ENCODE assay signal across 9 cellular contexts in the genomic region with DNA sequence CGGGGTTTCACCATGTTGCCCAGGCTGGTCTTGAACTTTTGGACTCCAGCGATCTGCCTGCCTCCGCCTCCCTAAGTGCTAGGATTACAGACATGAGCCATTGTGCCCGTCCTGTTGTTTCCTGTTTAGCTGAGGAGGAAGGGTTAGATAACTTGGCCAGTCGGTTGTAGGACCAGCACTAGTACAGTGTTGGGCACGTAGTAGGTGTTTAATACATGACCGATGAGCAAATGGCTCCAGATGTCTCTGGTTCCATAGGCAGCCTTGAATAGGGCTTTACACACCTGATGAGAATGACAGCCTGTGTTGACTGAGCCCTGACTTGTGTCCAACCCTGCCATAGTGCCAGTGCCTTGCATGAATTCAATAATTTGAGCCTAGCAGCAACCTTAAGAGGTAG. TPM values are rescaled to one million over a fixed set of nuclear protein-coding genes. Genes with fewer than 3 reads are reported as not detected.
DNase-seq lines count a peak whose midpoint lies in the region; ATAC-seq, FAIRE-seq and TF ChIP-seq lines count a peak whose summit lies in the region.
"Had no signal": no experiment of that assay in that cellular context is flagged by ENCODE, and none has a peak within 500 bp of the region (broad histone marks: within the 10 kb centered on the region; RNA-seq: fewer than 3 reads in every experiment).

No MANE protein-coding gene starts in this region.

- FAIRE-seq in HepG2 (lab: Jason Lieb, UNC): no peak

- peak overlapping the region; percentile 76 for H3K4me2 ChIP-seq in HepG2 (ENCODE audit: low read depth, low read length)

- H3K36me3 ChIP-seq in HepG2 (replicated peaks in 1 of 2; ENCODE audit: control insufficient read depth in 1 of 2, insufficient read depth in 2 of 2, low read length in 2 of 2) (peaks cover 2 to 4% of the 10 kb centered on the region in 2 experiments; a peak in 2 of 5 replicates), right lobe of liver (peaks cover 0 to 4% (median 1%) of the 10 kb centered on the region in 4 donors)

- no peaks in the 10 kb centered on the region for H3K27me3 Mint-ChIP-seq in activated T-helper 2 cell treated with anti-CD3 and anti-CD28 coated beads, Interferon-gamma antibody, Interleukin-2, Interleukin-4, amounts not matched to agents 10 μg/mL and 5 μg/mL and 100 μg/mL, durations not matched to agents 14 hours and 24 hours and 36 hours (ENCODE audit: low read depth)
- H3K27me3 Mint-ChIP-seq in immature natural killer cell (ENCODE audit: low read depth in 3 of 3): peaks cover 3 to 17% (median 7%) of the 10 kb centered on the region in 3 donors

- H3K4me3 ChIP-seq in HepG2 (replicated peaks in 1 of 3; ENCODE audit: insufficient read depth in 1 of 3, low read depth in 2 of 3, low read length in 3 of 3) (peak overlapping the region in 2 of 3 experiments; percentile 83 to 90; a peak in 2 of 6 replicates), right lobe of liver (no peak overlapping the region), dorsolateral prefrontal cortex (peak overlapping the region in 20 of 59 donors; percentile 70 to 90 (median 82))

- POLR2A ChIA-PET in HepG2 (lab: Yijun Ruan, JAX): interaction anchor here (0.9 kb wide), 1 partner anchor 50 kb away, joined by 3 read pairs; no protein-coding TSS in a partner anchor

- H3K27ac ChIP-seq in HepG2 (ENCODE audit: extremely low read length, insufficient read depth, low read length) (no peak overlapping the region), right lobe of liver (no peak overlapping the region), dorsolateral prefrontal cortex (no peak overlapping the region)

- TF ChIP-seq CTCF in HepG2 (CRISPR knock-in tag; IDR thresholded peaks at IDR 0.05) (no peak), right lobe of liver (IDR thresholded peaks at IDR 0.05) (no peak), dorsolateral prefrontal cortex (IDR thresholded peaks at IDR 0.05 in 54 of 56, conservative IDR thresholded peaks at IDR 0.05 in 2 of 56; ENCODE audit: low read depth in 1 of 56, partially characterized antibody in 56 of 56) (no peak)

- H3K9me3 ChIP-seq in HepG2 (ENCODE audit: low read length) (no peaks in the 10 kb centered on the region), right lobe of liver (no peaks in the 10 kb centered on the region)

- ATAC-seq in HepG2 (no peak), right lobe of liver (no peak), HG03025 (IDR thresholded peaks at IDR 0.05; ENCODE audit: low FRiP score, unreplicated experiment) (no peak), GM21528 (IDR thresholded peaks at IDR 0.05; ENCODE audit: low FRiP score, unreplicated experiment) (no peak)

- no peak overlapping the region for H3K27ac Mint-ChIP-seq in activated T-helper 2 cell treated with anti-CD3 and anti-CD28 coated beads, Interferon-gamma antibody, Interleukin-2, Interleukin-4, amounts not matched to agents 10 μg/mL and 5 μg/mL and 100 μg/mL, durations not matched to agents 14 hours and 24 hours and 36 hours
- H3K27ac Mint-ChIP-seq in immature natural killer cell: peak overlapping the region in 5 of 6 donors; percentile 38 to 84 (median 69)

- H3K27me3 ChIP-seq in HepG2 (ENCODE audit: control insufficient read depth in 1 of 2, insufficient read depth in 2 of 2, low read length in 2 of 2): no peaks in the 10 kb centered on the region; a peak in 1 of 5 replicates
- no peaks in the 10 kb centered on the region for H3K27me3 ChIP-seq in right lobe of liver
- H3K27me3 ChIP-seq in dorsolateral prefrontal cortex: no peaks in the 10 kb centered on the region

- no peak for DNase-seq in HepG2 (ENCODE audit: low spot score)
- no peak for DNase-seq in right lobe of liver
- DNase-seq in activated T-helper 2 cell treated with anti-CD3 and anti-CD28 coated beads, Interferon-gamma antibody, Interleukin-2, Interleukin-4, amounts not matched to agents 10 μg/mL and 5 μg/mL and 100 μg/mL, durations not matched to agents 14 hours and 24 hours and 36 hours (ENCODE audit: low spot score): no peak
- DNase-seq in immature natural killer cell: no peak
- no peak for DNase-seq in dorsolateral prefrontal cortex
- no peak for DNase-seq in activated gamma-delta T cell treated with Interleukin-2 at 50 U/mL for 16 hours
- DNase-seq: NCI-H446 had no signal

- H3K79me2 ChIP-seq in HepG2 (ENCODE audit: insufficient read depth, low read length): peaks cover 73% of the 10 kb centered on the region

- H3K9ac ChIP-seq in HepG2 (ENCODE audit: insufficient read depth, low read depth, low read length): peak overlapping the region; percentile 21; the same call in 1 of the 2 replicates

- CTCF ChIA-PET in HepG2 (lab: Yijun Ruan, JAX; ENCODE audit: low intra/inter-chr PET ratio, low total read pairs): no interaction called here

- TF ChIP-seq POLR2A in HepG2 (IDR thresholded peaks at IDR 0.05; ENCODE audit: insufficient read depth in 1 of 2, low read depth in 2 of 2, low read length in 2 of 2): no peak
- no peak for TF ChIP-seq POLR2A in right lobe of liver (IDR thresholded peaks at IDR 0.05)

- H3K4me1 ChIP-seq in HepG2 (ENCODE audit: insufficient read depth, low read length): peaks cover 38% of the 10 kb centered on the region
- peaks cover 0 to 34% (median 14%) of the 10 kb centered on the region in 4 donors for H3K4me1 ChIP-seq in right lobe of liver

- H2AFZ ChIP-seq in HepG2 (ENCODE audit: low read length): no peak overlapping the region

- no TSS peak for BruUV-seq in HepG2 (replicated peaks; lab: Mats Ljungman, UMichigan)

- in situ Hi-C loops in HepG2 (cut with HindIII; ENCODE audit: extremely low pct_ligation_motif_present, low pct_unique_long_range_greater_than_20kb): no loop called here

- intact Hi-C loops in HepG2 (cut with micrococcal nuclease; ENCODE audit: unreplicated experiment): loop anchor here (5.0 kb wide), 1 partner anchor 42 kb away; no protein-coding TSS in a partner anchor
- intact Hi-C loops in right lobe of liver (cut with DNase I): no loop called here
- intact Hi-C loops in activated T-helper 2 cell treated with anti-CD3 and anti-CD28 coated beads, Interferon-gamma antibody, Interleukin-2, Interleukin-4, amounts not matched to agents 10 μg/mL and 5 μg/mL and 100 μg/mL, durations not matched to agents 14 hours and 24 hours and 36 hours (cut with micrococcal nuclease): no loop called here
- intact Hi-C loops in dorsolateral prefrontal cortex (cut with DNase I): no loop called here

- peaks cover 14% of the 10 kb centered on the region for H4K20me1 ChIP-seq in HepG2 (ENCODE audit: insufficient read depth, low read length)

- TF ChIP-seq RAD21 in HepG2 (CRISPR knock-in tag; IDR thresholded peaks at IDR 0.05): no peak

- no peaks in the 10 kb centered on the region for H3K9me3 Mint-ChIP-seq in activated T-helper 2 cell treated with anti-CD3 and anti-CD28 coated beads, Interferon-gamma antibody, Interleukin-2, Interleukin-4, amounts not matched to agents 10 μg/mL and 5 μg/mL and 100 μg/mL, durations not matched to agents 14 hours and 24 hours and 36 hours
- no peaks in the 10 kb centered on the region for H3K9me3 Mint-ChIP-seq in immature natural killer cell

- H3K36me3 Mint-ChIP-seq in activated T-helper 2 cell treated with anti-CD3 and anti-CD28 coated beads, Interferon-gamma antibody, Interleukin-2, Interleukin-4, amounts not matched to agents 10 μg/mL and 5 μg/mL and 100 μg/mL, durations not matched to agents 14 hours and 24 hours and 36 hours (ENCODE audit: low read depth): peaks cover 39% of the 10 kb centered on the region
- no peaks in the 10 kb centered on the region for H3K36me3 Mint-ChIP-seq in immature natural killer cell

- WGBS in HepG2 (ENCODE audit: low lambda C conversion rate): 58% methylated on average over 6 of the region's 7 CpGs
- WGBS in right lobe of liver (ENCODE audit: insufficient coverage, low coverage, low lambda C conversion rate, missing lambda C conversion rate): 83% methylated on average over 6 of the region's 7 CpGs

- H3K4me1 Mint-ChIP-seq in activated T-helper 2 cell treated with anti-CD3 and anti-CD28 coated beads, Interferon-gamma antibody, Interleukin-2, Interleukin-4, amounts not matched to agents 10 μg/mL and 5 μg/mL and 100 μg/mL, durations not matched to agents 14 hours and 24 hours and 36 hours (ENCODE audit: low read depth): peaks cover 28% of the 10 kb centered on the region
- peaks cover 54 to 58% of the 10 kb centered on the region in 2 donors for H3K4me1 Mint-ChIP-seq in immature natural killer cell

- no peak for TF ChIP-seq EP300 in HepG2 (IDR thresholded peaks at IDR 0.05; ENCODE audit: low read depth in 2 of 2, low read length in 2 of 2)
- no peak for TF ChIP-seq EP300 in HepG2 (CRISPR knock-in tag; IDR thresholded peaks at IDR 0.05; ENCODE audit: borderline replicate concordance)

- peak overlapping the region; percentile 45 for H3K4me3 Mint-ChIP-seq in activated T-helper 2 cell treated with anti-CD3 and anti-CD28 coated beads, Interferon-gamma antibody, Interleukin-2, Interleukin-4, amounts not matched to agents 10 μg/mL and 5 μg/mL and 100 μg/mL, durations not matched to agents 14 hours and 24 hours and 36 hours (ENCODE audit: low read depth)
- peak overlapping the region; percentile 39 to 95 (median 64) for H3K4me3 Mint-ChIP-seq in immature natural killer cell

RNA-seq across cellular contexts. Expression of gene EHMT1, which starts 1.8 kb away (rescaled TPM):
- 19.2 and 23.0 TPM in 2 replicates for total RNA-seq in HepG2 (2016; rRNA removed; fragmentation: Illumina TruSeq; extraction: Trizol)
- total RNA-seq in HepG2 (2016; cell fraction: cytosol; rRNA removed; fragmentation: Illumina TruSeq; extraction: Trizol; ENCODE audit: low read depth): 32.6 and 34.0 TPM in 2 replicates
- total RNA-seq in HepG2 (2016; cell fraction: insoluble cytoplasmic fraction; rRNA removed; fragmentation: Illumina TruSeq; extraction: Trizol): 15.2 and 25.2 TPM in 2 replicates
- 17.9 and 21.2 TPM in 2 replicates for total RNA-seq in HepG2 (2016; cell fraction: membrane; rRNA removed; fragmentation: Illumina TruSeq; extraction: Trizol)
- 21.3 and 28.8 TPM in 2 replicates for total RNA-seq in HepG2 (2016; cell fraction: nucleus; rRNA removed; fragmentation: Illumina TruSeq; extraction: Trizol)
- 27.1 and 32.7 TPM in 2 replicates for polyA plus RNA-seq in HepG2 (2011; rRNA removed)
- 15.3 and 21.9 TPM in 2 replicates for polyA plus RNA-seq in HepG2 (2011; cell fraction: cytosol; rRNA removed)
- 115 and 134 TPM in 2 replicates for polyA plus RNA-seq in HepG2 (2011; cell fraction: nucleus; rRNA removed)
- polyA plus RNA-seq in HepG2 (2012): 23.7 and 24.3 TPM in 2 replicates
- polyA plus RNA-seq in HepG2 (2016; cell fraction: cytosol; fragmentation: Illumina TruSeq; extraction: Trizol; ENCODE audit: low read depth): 2.4 TPM in 2 replicates
- 15.9 and 22.8 TPM in 2 replicates for polyA plus RNA-seq in HepG2 (2016; cell fraction: insoluble cytoplasmic fraction; fragmentation: Illumina TruSeq; extraction: Trizol; ENCODE audit: low read depth)
- polyA plus RNA-seq in HepG2 (2016; cell fraction: membrane; fragmentation: Illumina TruSeq; extraction: Trizol; ENCODE audit: low read depth): 6.3 and 6.9 TPM in 2 replicates
- 70.5 and 71.6 TPM in 2 replicates for polyA plus RNA-seq in HepG2 (2016; cell fraction: nucleus; fragmentation: Illumina TruSeq; extraction: Trizol; ENCODE audit: insufficient read depth, low read depth)
- polyA minus RNA-seq in HepG2 (2011; rRNA and poly(A)+ RNA removed; ENCODE audit: low replicate concordance): 74.8 and 208 TPM in 2 replicates
- polyA minus RNA-seq in HepG2 (2011; cell fraction: cytosol; rRNA and poly(A)+ RNA removed): 20.1 and 23.4 TPM in 2 replicates
- polyA minus RNA-seq in HepG2 (2011; cell fraction: nucleus; rRNA and poly(A)+ RNA removed): 41.9 and 46.2 TPM in 2 replicates
- 10 to 100 TPM; 26.8 to 51.9 (median 36.7) TPM for total RNA-seq in right lobe of liver
- 96.5 and 103 TPM in 2 replicates for total RNA-seq in activated T-helper 2 cell treated with anti-CD3 and anti-CD28 coated beads, Interferon-gamma antibody, Interleukin-2, Interleukin-4, amounts not matched to agents 10 μg/mL and 5 μg/mL and 100 μg/mL, durations not matched to agents 14 hours and 24 hours and 36 hours
- 10 to 100 TPM; 14.1 to 62.7 (median 14.8) TPM for polyA plus RNA-seq in immature natural killer cell
- total RNA-seq in dorsolateral prefrontal cortex: 100 to 1,000 TPM in 28 of 120 experiments, 10 to 100 TPM in 92; 47.9 to 151 (median 85.0) TPM

RNA-seq across cellular contexts. Expression of gene ARRDC1, which starts 15.1 kb away (rescaled TPM):
- total RNA-seq in HepG2 (2016; rRNA removed; fragmentation: Illumina TruSeq; extraction: Trizol) (13.4 and 21.7 TPM in 2 replicates), right lobe of liver (10 to 100 TPM; 19.1 to 45.0 (median 25.2) TPM), dorsolateral prefrontal cortex (10 to 100 TPM; 14.9 to 48.4 (median 31.8) TPM)
- total RNA-seq in HepG2 (2016; cell fraction: cytosol; rRNA removed; fragmentation: Illumina TruSeq; extraction: Trizol; ENCODE audit: low read depth): 8.4 and 10.0 TPM in 2 replicates
- total RNA-seq in HepG2 (2016; cell fraction: insoluble cytoplasmic fraction; rRNA removed; fragmentation: Illumina TruSeq; extraction: Trizol): 12.6 and 23.4 TPM in 2 replicates
- total RNA-seq in HepG2 (2016; cell fraction: membrane; rRNA removed; fragmentation: Illumina TruSeq; extraction: Trizol): 8.5 and 10.9 TPM in 2 replicates
- 14.0 and 15.0 TPM in 2 replicates for total RNA-seq in HepG2 (2016; cell fraction: nucleus; rRNA removed; fragmentation: Illumina TruSeq; extraction: Trizol)
- polyA plus RNA-seq in HepG2 (2011; rRNA removed) (44.4 and 50.9 TPM in 2 replicates), immature natural killer cell (10 to 100 TPM; 39.1 to 60.7 (median 57.3) TPM)
- polyA plus RNA-seq in HepG2 (2011; cell fraction: cytosol; rRNA removed): 23.8 and 38.3 TPM in 2 replicates
- polyA plus RNA-seq in HepG2 (2011; cell fraction: nucleus; rRNA removed): 240 and 305 TPM in 2 replicates
- 16.2 and 19.0 TPM in 2 replicates for polyA plus RNA-seq in HepG2 (2012)
- 5.5 and 7.1 TPM in 2 replicates for polyA plus RNA-seq in HepG2 (2016; cell fraction: cytosol; fragmentation: Illumina TruSeq; extraction: Trizol; ENCODE audit: low read depth)
- polyA plus RNA-seq in HepG2 (2016; cell fraction: insoluble cytoplasmic fraction; fragmentation: Illumina TruSeq; extraction: Trizol; ENCODE audit: low read depth): 13.7 and 16.1 TPM in 2 replicates
- 6.1 and 7.5 TPM in 2 replicates for polyA plus RNA-seq in HepG2 (2016; cell fraction: membrane; fragmentation: Illumina TruSeq; extraction: Trizol; ENCODE audit: low read depth)
- polyA plus RNA-seq in HepG2 (2016; cell fraction: nucleus; fragmentation: Illumina TruSeq; extraction: Trizol; ENCODE audit: insufficient read depth, low read depth): 53.7 and 57.4 TPM in 2 replicates
- 48.5 and 187 TPM in 2 replicates for polyA minus RNA-seq in HepG2 (2011; rRNA and poly(A)+ RNA removed; ENCODE audit: low replicate concordance)
- polyA minus RNA-seq in HepG2 (2011; cell fraction: cytosol; rRNA and poly(A)+ RNA removed): 10.7 and 12.0 TPM in 2 replicates
- polyA minus RNA-seq in HepG2 (2011; cell fraction: nucleus; rRNA and poly(A)+ RNA removed): 32.6 and 32.9 TPM in 2 replicates
- 71.1 and 73.1 TPM in 2 replicates for total RNA-seq in activated T-helper 2 cell treated with anti-CD3 and anti-CD28 coated beads, Interferon-gamma antibody, Interleukin-2, Interleukin-4, amounts not matched to agents 10 μg/mL and 5 μg/mL and 100 μg/mL, durations not matched to agents 14 hours and 24 hours and 36 hours

RNA-seq across cellular contexts. Expression of gene ZMYND19, which starts 30.3 kb away (rescaled TPM):
- total RNA-seq in HepG2 (2016; rRNA removed; fragmentation: Illumina TruSeq; extraction: Trizol) (29.6 and 38.7 TPM in 2 replicates), right lobe of liver (10 to 100 TPM in 2 of 6 experiments, 1 to 10 TPM in 4; 8.4 to 11.7 (median 9.0) TPM), dorsolateral prefrontal cortex (10 to 100 TPM; 13.5 to 30.5 (median 23.8) TPM)
- total RNA-seq in HepG2 (2016; cell fraction: cytosol; rRNA removed; fragmentation: Illumina TruSeq; extraction: Trizol; ENCODE audit: low read depth): 103 and 108 TPM in 2 replicates
- total RNA-seq in HepG2 (2016; cell fraction: insoluble cytoplasmic fraction; rRNA removed; fragmentation: Illumina TruSeq; extraction: Trizol): 26.0 and 40.1 TPM in 2 replicates
- 93.6 and 97.4 TPM in 2 replicates for total RNA-seq in HepG2 (2016; cell fraction: membrane; rRNA removed; fragmentation: Illumina TruSeq; extraction: Trizol)
- 26.3 and 30.8 TPM in 2 replicates for total RNA-seq in HepG2 (2016; cell fraction: nucleus; rRNA removed; fragmentation: Illumina TruSeq; extraction: Trizol)
- polyA plus RNA-seq in HepG2 (2011; rRNA removed) (21.3 and 21.8 TPM in 2 replicates), immature natural killer cell (1 to 10 TPM; 1.5 to 7.0 (median 3.3) TPM)
- 19.1 and 23.2 TPM in 2 replicates for polyA plus RNA-seq in HepG2 (2011; cell fraction: cytosol; rRNA removed)
- 46.9 and 49.7 TPM in 2 replicates for polyA plus RNA-seq in HepG2 (2011; cell fraction: nucleus; rRNA removed)
- 16.9 and 18.6 TPM in 2 replicates for polyA plus RNA-seq in HepG2 (2012)
- polyA plus RNA-seq in HepG2 (2016; cell fraction: cytosol; fragmentation: Illumina TruSeq; extraction: Trizol; ENCODE audit: low read depth): 80.6 TPM in 2 replicates
- 32.1 and 34.5 TPM in 2 replicates for polyA plus RNA-seq in HepG2 (2016; cell fraction: insoluble cytoplasmic fraction; fragmentation: Illumina TruSeq; extraction: Trizol; ENCODE audit: low read depth)
- polyA plus RNA-seq in HepG2 (2016; cell fraction: membrane; fragmentation: Illumina TruSeq; extraction: Trizol; ENCODE audit: low read depth): 89.7 and 93.0 TPM in 2 replicates
- polyA plus RNA-seq in HepG2 (2016; cell fraction: nucleus; fragmentation: Illumina TruSeq; extraction: Trizol; ENCODE audit: insufficient read depth, low read depth): 60.9 and 67.4 TPM in 2 replicates
- 9.8 and 59.1 TPM in 2 replicates for polyA minus RNA-seq in HepG2 (2011; rRNA and poly(A)+ RNA removed; ENCODE audit: low replicate concordance)
- 6.4 and 6.5 TPM in 2 replicates for polyA minus RNA-seq in HepG2 (2011; cell fraction: cytosol; rRNA and poly(A)+ RNA removed)
- polyA minus RNA-seq in HepG2 (2011; cell fraction: nucleus; rRNA and poly(A)+ RNA removed): 13.0 and 13.1 TPM in 2 replicates
- total RNA-seq in activated T-helper 2 cell treated with anti-CD3 and anti-CD28 coated beads, Interferon-gamma antibody, Interleukin-2, Interleukin-4, amounts not matched to agents 10 μg/mL and 5 μg/mL and 100 μg/mL, durations not matched to agents 14 hours and 24 hours and 36 hours: 72.4 and 74.4 TPM in 2 replicates

RNA-seq across cellular contexts. Expression of gene DPH7, which starts 41.9 kb away (rescaled TPM):
- total RNA-seq in HepG2 (2016; rRNA removed; fragmentation: Illumina TruSeq; extraction: Trizol): 22.6 and 31.6 TPM in 2 replicates
- total RNA-seq in HepG2 (2016; cell fraction: cytosol; rRNA removed; fragmentation: Illumina TruSeq; extraction: Trizol; ENCODE audit: low read depth): 23.7 and 28.0 TPM in 2 replicates
- 21.4 and 31.8 TPM in 2 replicates for total RNA-seq in HepG2 (2016; cell fraction: insoluble cytoplasmic fraction; rRNA removed; fragmentation: Illumina TruSeq; extraction: Trizol)
- 27.7 and 31.4 TPM in 2 replicates for total RNA-seq in HepG2 (2016; cell fraction: membrane; rRNA removed; fragmentation: Illumina TruSeq; extraction: Trizol)
- 34.5 and 40.2 TPM in 2 replicates for total RNA-seq in HepG2 (2016; cell fraction: nucleus; rRNA removed; fragmentation: Illumina TruSeq; extraction: Trizol)
- polyA plus RNA-seq in HepG2 (2011; rRNA removed): 27.6 and 36.9 TPM in 2 replicates
- 15.3 and 20.0 TPM in 2 replicates for polyA plus RNA-seq in HepG2 (2011; cell fraction: cytosol; rRNA removed)
- 128 and 151 TPM in 2 replicates for polyA plus RNA-seq in HepG2 (2011; cell fraction: nucleus; rRNA removed)
- polyA plus RNA-seq in HepG2 (2012): 15.1 and 23.7 TPM in 2 replicates
- 12.4 and 19.6 TPM in 2 replicates for polyA plus RNA-seq in HepG2 (2016; cell fraction: cytosol; fragmentation: Illumina TruSeq; extraction: Trizol; ENCODE audit: low read depth)
- 16.4 and 19.1 TPM in 2 replicates for polyA plus RNA-seq in HepG2 (2016; cell fraction: insoluble cytoplasmic fraction; fragmentation: Illumina TruSeq; extraction: Trizol; ENCODE audit: low read depth)
- polyA plus RNA-seq in HepG2 (2016; cell fraction: membrane; fragmentation: Illumina TruSeq; extraction: Trizol; ENCODE audit: low read depth): 18.6 and 24.9 TPM in 2 replicates
- polyA plus RNA-seq in HepG2 (2016; cell fraction: nucleus; fragmentation: Illumina TruSeq; extraction: Trizol; ENCODE audit: insufficient read depth, low read depth): 78.6 and 82.4 TPM in 2 replicates
- 13.7 and 46.0 TPM in 2 replicates for polyA minus RNA-seq in HepG2 (2011; rRNA and poly(A)+ RNA removed; ENCODE audit: low replicate concordance)
- polyA minus RNA-seq in HepG2 (2011; cell fraction: cytosol; rRNA and poly(A)+ RNA removed): 4.0 and 7.5 TPM in 2 replicates
- 27.8 and 33.3 TPM in 2 replicates for polyA minus RNA-seq in HepG2 (2011; cell fraction: nucleus; rRNA and poly(A)+ RNA removed)
- total RNA-seq in right lobe of liver: 10 to 100 TPM in 5 of 6 experiments, 1 to 10 TPM in 1; 9.2 to 17.8 (median 11.8) TPM
- 43.2 and 46.2 TPM in 2 replicates for total RNA-seq in activated T-helper 2 cell treated with anti-CD3 and anti-CD28 coated beads, Interferon-gamma antibody, Interleukin-2, Interleukin-4, amounts not matched to agents 10 μg/mL and 5 μg/mL and 100 μg/mL, durations not matched to agents 14 hours and 24 hours and 36 hours
- polyA plus RNA-seq in immature natural killer cell: 10 to 100 TPM; 21.4 to 32.4 (median 30.1) TPM
- total RNA-seq in dorsolateral prefrontal cortex: 10 to 100 TPM; 29.0 to 72.8 (median 45.7) TPM

Comparison
In these comparisons a context has a peak if more than half of its experiments do, and no peak if none do; other contexts are left out.
1. H3K4me3 ChIP-seq: peak in HepG2 (2 of 3); none in right lobe of liver (0 of 3).